In the genomic region with DNA sequence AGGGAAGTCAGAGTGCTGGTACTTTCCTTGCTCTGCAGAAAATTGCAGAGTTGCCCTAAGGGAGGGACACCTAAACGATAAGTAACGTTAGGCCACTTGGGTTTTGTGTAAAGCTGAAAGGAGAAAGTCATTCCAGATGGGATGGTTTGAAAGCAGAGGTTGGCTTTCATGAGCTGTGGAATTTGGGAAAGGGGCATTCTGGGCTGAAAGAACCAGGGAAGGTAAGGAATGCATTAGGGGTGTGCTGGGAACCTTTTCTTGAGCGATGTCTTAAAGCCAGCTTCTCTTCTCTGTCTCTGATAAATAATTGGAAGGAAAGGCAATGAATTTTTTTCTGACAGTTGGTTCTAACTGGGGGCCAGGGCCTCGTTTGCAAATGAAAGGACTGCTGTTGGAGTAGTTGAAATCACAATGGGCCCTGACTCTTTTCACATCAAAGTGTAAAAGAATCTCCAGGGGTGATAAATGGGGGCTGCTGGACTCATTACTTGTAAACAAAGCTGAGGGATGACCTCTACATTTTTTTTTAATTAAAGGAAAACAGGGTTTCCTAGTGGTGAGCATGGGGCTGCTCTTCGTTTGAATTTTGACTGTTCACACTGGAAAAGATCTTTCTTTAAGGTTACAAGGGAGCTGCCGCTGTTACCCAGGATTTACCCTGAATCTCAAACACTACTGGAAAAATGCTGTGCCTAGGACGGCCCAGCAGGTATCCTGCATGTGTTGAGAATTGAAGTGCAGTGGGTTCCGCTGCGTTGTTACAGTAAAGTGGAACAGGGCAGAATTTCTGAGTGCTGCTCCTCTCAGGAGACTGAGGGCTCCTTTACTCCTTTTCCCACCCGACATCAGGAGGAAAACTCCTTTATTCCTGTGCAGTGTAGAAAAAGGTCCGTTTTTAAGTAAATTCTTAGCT, we compare ENCODE assay signal across 15 cellular contexts. TPM values are rescaled to one million over a fixed set of nuclear protein-coding genes. Genes with fewer than 3 reads are reported as not detected.
A peak's percentile ranks its signal among the peaks of the same experiment; 100 is the strongest.
DNase-seq lines count a peak whose midpoint lies in the region; ATAC-seq and TF ChIP-seq lines count a peak whose summit lies in the region.
"Had no signal": no experiment of that assay in that cellular context is flagged by ENCODE, and none has a peak within 500 bp of the region (broad histone marks: within the 10 kb centered on the region; RNA-seq: fewer than 3 reads in every experiment).

No MANE protein-coding gene starts in this region.

- no peaks in the 10 kb centered on the region for H3K9me2 ChIP-seq in hepatocyte (replicated peaks; ENCODE audit: insufficient read depth)

- H3K9me3 Mint-ChIP-seq in activated T-cell treated with anti-CD3 and anti-CD28 coated beads, Interleukin-2, amount 50 U/mL, for 72 hours: no peaks in the 10 kb centered on the region
- H3K9me3 Mint-ChIP-seq: naive thymus-derived CD4-positive, alpha-beta T cell had no signal

- no peaks in the 10 kb centered on the region for H4K20me1 ChIP-seq in hepatocyte (ENCODE audit: insufficient read depth, poor library complexity, severe bottlenecking)

- H3K4me3 ChIP-seq in NT2/D1 (ENCODE audit: insufficient read length, low read depth) (no peak overlapping the region), hepatocyte (no peak overlapping the region)

- 43% methylated on average over 11 of the region's 11 CpGs for WGBS in hepatocyte (ENCODE audit: low lambda C conversion rate, missing lambda C conversion rate)

- TF ChIP-seq CTCF in hepatocyte (IDR thresholded peaks at IDR 0.05; ENCODE audit: poor library complexity) (no peak), GM10266 (IDR thresholded peaks at IDR 0.05; ENCODE audit: control insufficient read depth, insufficient read depth, low read depth, missing control alignments) (no peak)

- peaks cover 72% of the 10 kb centered on the region for H3K4me1 Mint-ChIP-seq in activated T-cell treated with anti-CD3 and anti-CD28 coated beads, Interleukin-2, amount 50 U/mL, for 72 hours (ENCODE audit: low read depth)

- H3K27ac ChIP-seq in hepatocyte: peak overlapping the region; percentile 14

- H3K27me3 Mint-ChIP-seq in activated T-cell treated with anti-CD3 and anti-CD28 coated beads, Interleukin-2, amount 50 U/mL, for 72 hours (ENCODE audit: low read depth): no peaks in the 10 kb centered on the region
- H3K27me3 Mint-ChIP-seq: naive thymus-derived CD4-positive, alpha-beta T cell had no signal

- no peaks in the 10 kb centered on the region for H3K9me3 ChIP-seq in NT2/D1 (ENCODE audit: insufficient read depth, low read length)
- no peaks in the 10 kb centered on the region for H3K9me3 ChIP-seq in hepatocyte (ENCODE audit: low read depth)

- H3K36me3 Mint-ChIP-seq in activated T-cell treated with anti-CD3 and anti-CD28 coated beads, Interleukin-2, amount 50 U/mL, for 72 hours (ENCODE audit: insufficient read depth in 2 of 2): peaks cover 0 to 1% of the 10 kb centered on the region in 2 donors

- H3K4me1 ChIP-seq in NT2/D1 (ENCODE audit: insufficient read depth, insufficient read length) (no peaks in the 10 kb centered on the region), hepatocyte (ENCODE audit: insufficient read depth) (peaks cover 22% of the 10 kb centered on the region)

- no peak overlapping the region for H3K27ac Mint-ChIP-seq in activated T-cell treated with anti-CD3 and anti-CD28 coated beads, Interleukin-2, amount 50 U/mL, for 72 hours

- H2AFZ ChIP-seq in hepatocyte: no peak overlapping the region

- H3K27me3 ChIP-seq in NT2/D1 (ENCODE audit: insufficient read depth, insufficient read length) (no peaks in the 10 kb centered on the region), hepatocyte (no peaks in the 10 kb centered on the region)

- H3K36me3 ChIP-seq in NT2/D1 (ENCODE audit: insufficient read depth, insufficient read length, low read length) (peaks cover 3% of the 10 kb centered on the region), hepatocyte (replicated peaks; ENCODE audit: insufficient read depth, low read depth) (no peaks in the 10 kb centered on the region)

- peak overlapping the region; percentile 73 for H3K9ac ChIP-seq in NT2/D1 (ENCODE audit: insufficient read length, low read depth)

- H3K79me2 ChIP-seq in hepatocyte: peaks cover 48% of the 10 kb centered on the region

- no peak overlapping the region for H3K4me3 Mint-ChIP-seq in activated T-cell treated with anti-CD3 and anti-CD28 coated beads, Interleukin-2, amount 50 U/mL, for 72 hours

- H3K4me2 ChIP-seq in hepatocyte: peak overlapping the region; percentile 0

- peak; percentile 25 for DNase-seq in DMS79 treated with DMSO at 0.1 percent for 48 hours (lab: John Stamatoyannopoulos, UW)
- no peak for DNase-seq in DMS79 (lab: John Stamatoyannopoulos, UW)
- DNase-seq in NT2/D1 (ENCODE audit: low read depth, low spot score): peak; percentile 88
- DNase-seq in hepatocyte (ENCODE audit: low spot score): no peak
- DNase-seq in retina: peak; percentile 41
- no peak for DNase-seq in activated T-cell treated with anti-CD3 and anti-CD28 coated beads, Interleukin-2, amount 50 U/mL, for 72 hours
- no peak for DNase-seq in GM10266 (ENCODE audit: extremely low spot score)
- DNase-seq in activated CD4-positive, alpha-beta T cell treated with anti-CD3 and anti-CD28 coated beads for 48 hours: no peak
- DNase-seq: 8988T; activated CD4-positive, CD25-positive, alpha-beta regulatory T cell; EL; naive thymus-derived CD4-positive, alpha-beta T cell; NCI-H146; stimulated activated CD4-positive, alpha-beta T cell treated with anti-CD3 and anti-CD28 coated beads, Interleukin-15, amount 100 ng/mL, for 24 hours; stimulated activated naive CD4-positive, alpha-beta T cell had no signal

- no peak for ATAC-seq in activated T-cell treated with anti-CD3 and anti-CD28 coated beads, Interleukin-2, amount 50 U/mL, for 72 hours (replicated peaks in 1 of 2)
- ATAC-seq: naive thymus-derived CD4-positive, alpha-beta T cell had no signal

RNA-seq across cellular contexts. Expression of a gene that starts 25.0 kb away (rescaled TPM):
- total RNA-seq in hepatocyte: 36.1 and 38.7 TPM in 2 replicates
- 28.7 and 31.9 TPM in 2 replicates for polyA plus RNA-seq in hepatocyte
- total RNA-seq in activated T-cell treated with anti-CD3 and anti-CD28 coated beads, Interleukin-2, amount 50 U/mL, for 72 hours: 10 to 100 TPM; 57.5 to 68.6 TPM

Comparison
In these comparisons a context has a peak if more than half of its experiments do, and no peak if none do; other contexts are left out.
1. DNase-seq: peak in DMS79 treated with DMSO at 0.1 percent for 48 hours (single experiment), NT2/D1 (single experiment) and retina (single experiment); none in DMS79 (single experiment), hepatocyte (single experiment), activated T-cell treated with anti-CD3 and anti-CD28 coated beads, Interleukin-2, amount 50 U/mL, for 72 hours (0 of 2), GM10266 (single experiment) and activated CD4-positive, alpha-beta T cell treated with anti-CD3 and anti-CD28 coated beads for 48 hours (single experiment).